ENCODE assay signal across 8 cellular contexts in genomic region chr12:89384050-89384749, GRCh38. TPM values are rescaled to one million over a fixed set of nuclear protein-coding genes. Genes with fewer than 3 reads are reported as not detected.
DNase-seq lines count a peak whose midpoint lies in the region; ATAC-seq and TF ChIP-seq lines count a peak whose summit lies in the region.

No MANE protein-coding gene starts in this region.

- no peak overlapping the region for H3K4me3 ChIP-seq in body of pancreas
- no peak overlapping the region for H3K4me3 ChIP-seq in tibial artery

- DNase-seq in NCI-H2081 (lab: John Stamatoyannopoulos, UW), result peak; percentile 31 to 58
- no peak for DNase-seq in NCI-H2081 treated with DMSO at 0.1 percent for 48 hours (lab: John Stamatoyannopoulos, UW)
- peak; percentile 27 to 60 (median 52) for DNase-seq in body of pancreas
- DNase-seq in kidney tubule cell (ENCODE audit: low spot score), result peak; percentile 49
- peak in 1 of 2 donors; percentile 50 for DNase-seq in tibial artery
- no peak for DNase-seq in OCI-M1 (lab: John Stamatoyannopoulos, UW)

- H3K27ac ChIP-seq in body of pancreas, result peak overlapping the region; percentile 28 to 84 (median 64)
- peak overlapping the region; percentile 39 to 55 for H3K27ac ChIP-seq in tibial artery

- WGBS in body of pancreas, 2 donors, result 23 to 29% methylated on average over 8 of the region's 8 CpGs

- no peak for TF ChIP-seq CTCF in body of pancreas (IDR thresholded peaks at IDR 0.05)
- TF ChIP-seq CTCF in tibial artery (IDR thresholded peaks at IDR 0.05), result no peak

- ATAC-seq in body of pancreas (peak; percentile 69), HG02981 (IDR thresholded peaks at IDR 0.05; ENCODE audit: unreplicated experiment) (no peak), HG03342 (IDR thresholded peaks at IDR 0.05; ENCODE audit: unreplicated experiment) (no peak)

- H3K36me3 ChIP-seq in body of pancreas (replicated peaks in 1 of 2; ENCODE audit: insufficient read depth in 1 of 2, low read depth in 2 of 2) (no peaks in the 10 kb centered on the region), tibial artery (no peaks in the 10 kb centered on the region)

- intact Hi-C loops in body of pancreas (cut with DNase I), result no loop called here
- intact Hi-C loops in tibial artery (cut with DNase I; ENCODE audit: low total_unique reads), result no loop called here

- TF ChIP-seq POLR2A in body of pancreas (IDR thresholded peaks at IDR 0.05), result peak in 1 of 3 donors; percentile 8

- H3K4me1 ChIP-seq in body of pancreas (peaks cover 52% of the 10 kb centered on the region), tibial artery (peaks cover 0 to 24% (median 15%) of the 10 kb centered on the region in 4 donors)

- H3K27me3 ChIP-seq in body of pancreas (no peaks in the 10 kb centered on the region), tibial artery (no peaks in the 10 kb centered on the region)

- H3K9me3 ChIP-seq in body of pancreas, result no peaks in the 10 kb centered on the region
- H3K9me3 ChIP-seq in tibial artery, result no peaks in the 10 kb centered on the region

RNA-seq across cellular contexts. Expression of gene DUSP6, which starts 31.9 kb away (rescaled TPM):
- total RNA-seq in body of pancreas, result 10 to 100 TPM; 21.3 to 49.8 TPM

Comparison
In these comparisons a context has a peak if more than half of its experiments do, and no peak if none do; other contexts are left out.
1. DNase-seq: peak in NCI-H2081 (2 of 2), body of pancreas (4 of 4) and kidney tubule cell (single experiment); none in NCI-H2081 treated with DMSO at 0.1 percent for 48 hours (single experiment) and OCI-M1 (single experiment).